Comparison of ENCODE assay signal across 19 cellular contexts in genomic region chr12:49864817-49865090, GRCh38. TPM values are rescaled to one million over a fixed set of nuclear protein-coding genes. Genes with fewer than 3 reads are reported as not detected.
DNase-seq lines count a peak whose midpoint lies in the region; ATAC-seq and TF ChIP-seq lines count a peak whose summit lies in the region.
"Had no signal": no experiment of that assay in that cellular context is flagged by ENCODE, and none has a peak within 500 bp of the region (broad histone marks: within the 10 kb centered on the region; RNA-seq: fewer than 3 reads in every experiment).

No MANE protein-coding gene starts in this region.

- H3K27ac ChIP-seq in WERI-Rb-1: peak overlapping the region; percentile 42
- no peak overlapping the region for H3K27ac ChIP-seq in osteoblast (ENCODE audit: low read depth, low read length)
- no peak overlapping the region for H3K27ac ChIP-seq in thyroid gland
- H3K27ac ChIP-seq in upper lobe of right lung: no peak overlapping the region
- H3K27ac ChIP-seq: KMS-11 had no signal

- H3K4me1 ChIP-seq in osteoblast (ENCODE audit: insufficient read depth, low read length): peaks cover 12% of the 10 kb centered on the region
- peaks cover 27 to 56% of the 10 kb centered on the region in 2 donors for H3K4me1 ChIP-seq in thyroid gland
- peaks cover 24% of the 10 kb centered on the region for H3K4me1 ChIP-seq in upper lobe of right lung

- no peak for TF ChIP-seq CTCF in WERI-Rb-1 (IDR thresholded peaks at IDR 0.05; ENCODE audit: low read depth, low read length)
- no peak for TF ChIP-seq CTCF in osteoblast (IDR thresholded peaks at IDR 0.05; ENCODE audit: extremely low read depth, low read depth, low read length)
- TF ChIP-seq CTCF in thyroid gland (IDR thresholded peaks at IDR 0.05): no peak
- no peak for TF ChIP-seq CTCF in upper lobe of right lung (IDR thresholded peaks at IDR 0.05)
- TF ChIP-seq CTCF in omental fat pad (IDR thresholded peaks at IDR 0.05): no peak

- no peak overlapping the region for H3K4me3 ChIP-seq in WERI-Rb-1 (ENCODE audit: low read depth, low read length)
- no peak overlapping the region for H3K4me3 ChIP-seq in osteoblast (ENCODE audit: insufficient read depth, low read length)
- H3K4me3 ChIP-seq in thyroid gland (replicated peaks in 1 of 3): no peak overlapping the region
- H3K4me3 ChIP-seq in upper lobe of right lung: no peak overlapping the region

- H3K36me3 ChIP-seq in WERI-Rb-1 (no peaks in the 10 kb centered on the region), osteoblast (ENCODE audit: insufficient read depth, low read length) (no peaks in the 10 kb centered on the region), thyroid gland (no peaks in the 10 kb centered on the region), upper lobe of right lung (no peaks in the 10 kb centered on the region)
- H3K36me3 ChIP-seq: BE2C had no signal

- TF ChIP-seq POLR2A in thyroid gland (IDR thresholded peaks at IDR 0.05): no peak

- H3K9me3 ChIP-seq in WERI-Rb-1 (ENCODE audit: severe bottlenecking) (peaks cover 2% of the 10 kb centered on the region), osteoblast (ENCODE audit: low read depth, low read length) (no peaks in the 10 kb centered on the region), thyroid gland (no peaks in the 10 kb centered on the region), upper lobe of right lung (no peaks in the 10 kb centered on the region)
- H3K9me3 ChIP-seq: BE2C had no signal

- ATAC-seq in upper lobe of right lung (no peak), omental fat pad (ENCODE audit: low FRiP score) (no peak)

- intact Hi-C loops in thyroid gland (cut with DNase I): loop anchor here (5.0 to 10.0 kb wide), 2 partner anchors 103 to 190 kb away; partner anchors contain the start of gene ASIC1
- intact Hi-C loops in upper lobe of right lung (cut with DNase I): loop anchor here (10.0 kb wide), 1 partner anchor 190 kb away; the partner anchor contains the start of gene ASIC1

- H2AFZ ChIP-seq in osteoblast (ENCODE audit: low read length): no peak overlapping the region

- H3K4me2 ChIP-seq in osteoblast (ENCODE audit: insufficient read depth, low read length): no peak overlapping the region
- H3K4me2 ChIP-seq: KMS-11 had no signal

- 72 to 75% methylated on average over 2 of the region's 2 CpGs for WGBS in thyroid gland, 2 donors

- H3K27me3 ChIP-seq in WERI-Rb-1 (ENCODE audit: insufficient read depth, low read depth, severe bottlenecking) (no peaks in the 10 kb centered on the region), osteoblast (ENCODE audit: insufficient read depth, low read length) (peaks cover 21% of the 10 kb centered on the region), thyroid gland (no peaks in the 10 kb centered on the region), upper lobe of right lung (no peaks in the 10 kb centered on the region)
- H3K27me3 ChIP-seq: BE2C had no signal

- H4K20me1 ChIP-seq in osteoblast (ENCODE audit: insufficient read depth, low read length): no peaks in the 10 kb centered on the region

- H3K79me2 ChIP-seq in osteoblast (ENCODE audit: insufficient read depth, low read length): no peaks in the 10 kb centered on the region

- DNase-seq in DMS 273 treated with DMSO at 0.1 percent for 48 hours (lab: John Stamatoyannopoulos, UW) (peak; percentile 43), NCI-H2171 (lab: John Stamatoyannopoulos, UW) (peak; percentile 38), WERI-Rb-1 (peak; percentile 61), osteoblast (ENCODE audit: insufficient read length, low spot score, missing footprints) (peak; percentile 34), thyroid gland (no peak), upper lobe of right lung (no peak), omental fat pad (ENCODE audit: low spot score) (no peak)
- DNase-seq: BE2C, DMS79 treated with DMSO at 0.1 percent for 48 hours, IMR-90, NCI-H1417, NCI-H187 treated with DMSO at 0.1 percent for 48 hours, NCI-H2107, NCI-H2227 treated with DMSO at 0.1 percent for 48 hours, NCI-H510A, Right ventricle myocardium superior had no signal

RNA-seq across cellular contexts. Expression of gene BCDIN3D, which starts 21.8 kb away (rescaled TPM):
- total RNA-seq in osteoblast (4.7 and 5.4 TPM in 2 replicates), thyroid gland (1 to 10 TPM; 3.9 to 6.1 (median 4.1) TPM), upper lobe of right lung (4.9 TPM), omental fat pad (1 to 10 TPM; 1.9 to 3.5 (median 2.8) TPM)

RNA-seq across cellular contexts. Expression of gene NCKAP5L, which starts 36.5 kb away (rescaled TPM):
- total RNA-seq in osteoblast (34.8 and 40.5 TPM in 2 replicates), thyroid gland (10 to 100 TPM; 14.1 to 33.7 (median 16.3) TPM), upper lobe of right lung (23.2 TPM), omental fat pad (10 to 100 TPM; 14.2 to 20.3 (median 17.6) TPM)

RNA-seq across cellular contexts. Expression of gene FAIM2, which starts 38.9 kb away (rescaled TPM):
- total RNA-seq in osteoblast (0.88 and 1.4 TPM in 2 replicates), thyroid gland (1 to 10 TPM in 1 of 4 donors, under 1 TPM in 2, not detected in 1; 0.13 to 3.0 (median 0.33) TPM), upper lobe of right lung (1.2 TPM), omental fat pad (1 to 10 TPM in 3 of 4 donors, under 1 TPM in 1; 0.36 to 6.1 (median 3.1) TPM)
- total RNA-seq: A673, SK-MEL-5 had no signal

Comparison
In these comparisons a context has a peak if more than half of its experiments do, and no peak if none do; other contexts are left out.
1. DNase-seq: peak in DMS 273 treated with DMSO at 0.1 percent for 48 hours (single experiment), NCI-H2171 (single experiment), WERI-Rb-1 (single experiment) and osteoblast (single experiment); none in thyroid gland (0 of 2), upper lobe of right lung (single experiment) and omental fat pad (single experiment).